9 cellular contexts compared by ENCODE assay signal in genomic region chr4:26584725-26585124, GRCh38. TPM values are rescaled to one million over a fixed set of nuclear protein-coding genes. Genes with fewer than 3 reads are reported as not detected.
DNase-seq lines count a peak whose midpoint lies in the region; ATAC-seq, FAIRE-seq and TF ChIP-seq lines count a peak whose summit lies in the region.
"Had no signal": no experiment of that assay in that cellular context is flagged by ENCODE, and none has a peak within 500 bp of the region (broad histone marks: within the 10 kb centered on the region; RNA-seq: fewer than 3 reads in every experiment).

No MANE protein-coding gene starts in this region.

- TF ChIP-seq CTCF in BJ (IDR thresholded peaks at IDR 0.05; ENCODE audit: insufficient read depth, low read depth, low read length) (no peak), dorsolateral prefrontal cortex (IDR thresholded peaks at IDR 0.05 in 54 of 56, conservative IDR thresholded peaks at IDR 0.05 in 2 of 56; ENCODE audit: low read depth in 1 of 56, partially characterized antibody in 56 of 56) (no peak)

- no peaks in the 10 kb centered on the region for H3K9me3 ChIP-seq in MG63

- H3K27ac Mint-ChIP-seq in natural killer cell treated with Interleukin-12 subunit alpha and Interleukin-12 subunit beta and Interleukin-15 and Interleukin-18, amount 100 ng/mL, for 72 hours, result peak overlapping the region; percentile 94 to 96

- no peaks in the 10 kb centered on the region for H3K9me3 Mint-ChIP-seq in natural killer cell treated with Interleukin-12 subunit alpha and Interleukin-12 subunit beta and Interleukin-15 and Interleukin-18, amount 100 ng/mL, for 72 hours

- no peaks in the 10 kb centered on the region for H3K27me3 ChIP-seq in BJ (ENCODE audit: control insufficient read depth, insufficient read depth, low read length)
- H3K27me3 ChIP-seq in MG63, result no peaks in the 10 kb centered on the region
- H3K27me3 ChIP-seq in dorsolateral prefrontal cortex, result no peaks in the 10 kb centered on the region

- no peaks in the 10 kb centered on the region for H3K27me3 Mint-ChIP-seq in natural killer cell treated with Interleukin-12 subunit alpha and Interleukin-12 subunit beta and Interleukin-15 and Interleukin-18, amount 100 ng/mL, for 72 hours

- CTCF ChIA-PET in BJ (lab: Yijun Ruan, JAX), result interaction anchor here (0.5 to 1.5 kb wide), 5 partner anchors 17 to 135 kb away, joined by 3 to 4 read pairs (median 3); no protein-coding TSS in a partner anchor

- POLR2A ChIA-PET in BJ (lab: Charles Lee), result interaction anchor here (0.6 kb wide), 1 partner anchor 168 kb away, joined by 3 read pairs; no protein-coding TSS in a partner anchor

- H3K36me3 ChIP-seq in BJ (ENCODE audit: control insufficient read depth, insufficient read depth, low read length) (no peaks in the 10 kb centered on the region), MG63 (no peaks in the 10 kb centered on the region)

- intact Hi-C loops in dorsolateral prefrontal cortex (cut with DNase I), result loop anchor here (5.0 to 10.0 kb wide), 4 partner anchors 262 to 430 kb away; partner anchors contain the start of genes RBPJ (in 1 of the 2) and STIM2 (in 1 of the 2)

- no peak for FAIRE-seq in HTR-8/SVneo (lab: Jason Lieb, UNC)

- no peak for ATAC-seq in natural killer cell treated with Interleukin-12 subunit alpha and Interleukin-12 subunit beta and Interleukin-15 and Interleukin-18, amount 100 ng/mL, for 72 hours
- ATAC-seq in GM21423 (IDR thresholded peaks at IDR 0.05; ENCODE audit: unreplicated experiment), result no peak

- DNase-seq in BJ (ENCODE audit: low read depth) (no peak), MG63 (no peak), dorsolateral prefrontal cortex (no peak), HTR-8/SVneo (ENCODE audit: insufficient read length, low spot score) (no peak), NCI-H1930 (lab: John Stamatoyannopoulos, UW) (no peak), HPDE6-E6E7 (ENCODE audit: extremely low spot score) (no peak)
- DNase-seq in natural killer cell treated with Interleukin-12 subunit alpha and Interleukin-12 subunit beta and Interleukin-15 and Interleukin-18, amount 100 ng/mL, for 72 hours (ENCODE audit: low spot score), result no peak
- DNase-seq: NCI-H524 had no signal

- no peaks in the 10 kb centered on the region for H3K36me3 Mint-ChIP-seq in natural killer cell treated with Interleukin-12 subunit alpha and Interleukin-12 subunit beta and Interleukin-15 and Interleukin-18, amount 100 ng/mL, for 72 hours

- H3K4me1 Mint-ChIP-seq in natural killer cell treated with Interleukin-12 subunit alpha and Interleukin-12 subunit beta and Interleukin-15 and Interleukin-18, amount 100 ng/mL, for 72 hours (ENCODE audit: low read depth in 2 of 2), result peaks cover 26 to 30% of the 10 kb centered on the region in 2 donors

- H3K4me3 ChIP-seq in BJ (ENCODE audit: low read depth, low read length) (peak overlapping the region; percentile 70), MG63 (peak overlapping the region; percentile 84), dorsolateral prefrontal cortex (peak overlapping the region; percentile 55 to 98 (median 85))

- H3K4me3 Mint-ChIP-seq in natural killer cell treated with Interleukin-12 subunit alpha and Interleukin-12 subunit beta and Interleukin-15 and Interleukin-18, amount 100 ng/mL, for 72 hours, result peak overlapping the region; percentile 95

- H3K27ac ChIP-seq in dorsolateral prefrontal cortex, result peak overlapping the region in 4 of 59 donors; percentile 74 to 87 (median 76)

RNA-seq across cellular contexts. Expression of gene TBC1D19, which starts 0.8 kb away (rescaled TPM):
- 8.3 and 20.4 TPM in 2 replicates for polyA plus RNA-seq in BJ (2011; rRNA removed)
- polyA minus RNA-seq in BJ (2011; rRNA and poly(A)+ RNA removed), result 11.9 and 14.5 TPM in 2 replicates
- total RNA-seq in MG63 (2014; rRNA removed; shearing (Covaris generic); ENCODE audit: low replicate concordance), result 10.0 and 14.4 TPM in 2 replicates
- 10 to 100 TPM; 14.4 to 38.3 (median 22.7) TPM for total RNA-seq in dorsolateral prefrontal cortex
- 1 to 10 TPM; 5.7 to 7.2 TPM for total RNA-seq in natural killer cell treated with Interleukin-12 subunit alpha and Interleukin-12 subunit beta and Interleukin-15 and Interleukin-18, amount 100 ng/mL, for 72 hours
